ENCODE assay signal across 8 cellular contexts in genomic region chr10:101783736-101784118, GRCh38. TPM values are rescaled to one million over a fixed set of nuclear protein-coding genes. Genes with fewer than 3 reads are reported as not detected.
DNase-seq lines count a peak whose midpoint lies in the region; ATAC-seq and TF ChIP-seq lines count a peak whose summit lies in the region.

No MANE protein-coding gene starts in this region.

- peak overlapping the region; percentile 82 for H3K4me2 ChIP-seq in neural cell (ENCODE audit: low read length)

- peak overlapping the region; percentile 52 for H3K27ac ChIP-seq in CD8-positive, alpha-beta memory T cell (ENCODE audit: low read depth, low read length)
- H3K27ac ChIP-seq in coronary artery (peak overlapping the region in 1 of 2 donors; percentile 33), neural cell (ENCODE audit: low read length) (no peak overlapping the region)

- no peaks in the 10 kb centered on the region for H3K9me2 ChIP-seq in neural cell (ENCODE audit: insufficient read depth, low read length)

- no peak for ATAC-seq in GM18907 (IDR thresholded peaks at IDR 0.05; ENCODE audit: unreplicated experiment)

- peaks cover 20% of the 10 kb centered on the region for H3F3A ChIP-seq in neural cell (ENCODE audit: insufficient read depth, low read length, poor library complexity, severe bottlenecking)

- H4K20me1 ChIP-seq in neural cell (ENCODE audit: insufficient read depth): peaks cover 16% of the 10 kb centered on the region

- H3K27me3 ChIP-seq in CD8-positive, alpha-beta memory T cell (ENCODE audit: insufficient read depth, low read length, poor library complexity, severe bottlenecking): peaks cover 1% of the 10 kb centered on the region
- H3K27me3 ChIP-seq in MG63: no peaks in the 10 kb centered on the region
- peaks cover 16% of the 10 kb centered on the region for H3K27me3 ChIP-seq in neural cell (ENCODE audit: insufficient read depth, low read depth, low read length)

- H3K36me3 ChIP-seq in CD8-positive, alpha-beta memory T cell (ENCODE audit: insufficient read depth, low read length): peaks cover 17% of the 10 kb centered on the region
- peaks cover 47% of the 10 kb centered on the region for H3K36me3 ChIP-seq in MG63
- H3K36me3 ChIP-seq in neural cell (ENCODE audit: insufficient read depth, low read length): peaks cover 23% of the 10 kb centered on the region

- TF ChIP-seq EP300 in neural cell (conservative IDR thresholded peaks at IDR 0.05; ENCODE audit: poor library complexity, severe bottlenecking): no peak

- H3K79me2 ChIP-seq in neural cell (replicated peaks; ENCODE audit: insufficient read depth, low read length): peaks cover 9% of the 10 kb centered on the region

- H3K27ac Mint-ChIP-seq in CD8-positive, alpha-beta memory T cell: peak overlapping the region; percentile 77 to 98 (median 96)

- no peak overlapping the region for H3K9ac ChIP-seq in neural cell (ENCODE audit: low read length)

- peaks cover 54% of the 10 kb centered on the region for H3K4me1 ChIP-seq in CD8-positive, alpha-beta memory T cell (ENCODE audit: insufficient read depth, low read length)

- POLR2A ChIA-PET in CD8-positive, alpha-beta memory T cell (lab: Charles Lee): interaction anchor here (0.6 to 4.6 kb wide), 3 partner anchors 13 to 386 kb away, joined by 3 to 24 read pairs (median 5); partner anchors contain the start of gene OGA

- no peaks in the 10 kb centered on the region for H3K9me3 ChIP-seq in CD8-positive, alpha-beta memory T cell (ENCODE audit: low read length)
- H3K9me3 ChIP-seq in MG63 (no peaks in the 10 kb centered on the region), neural cell (ENCODE audit: low read length) (no peaks in the 10 kb centered on the region)

- no peaks in the 10 kb centered on the region for H3K9me3 Mint-ChIP-seq in CD8-positive, alpha-beta memory T cell

- H3K4me3 Mint-ChIP-seq in CD8-positive, alpha-beta memory T cell: peak overlapping the region; percentile 91 to 100 (median 99)

- H2AFZ ChIP-seq in neural cell (ENCODE audit: low read depth, low read length): no peak overlapping the region

- peaks cover 52 to 80% (median 68%) of the 10 kb centered on the region in 3 donors for H3K4me1 Mint-ChIP-seq in CD8-positive, alpha-beta memory T cell

- CTCF ChIA-PET in CD8-positive, alpha-beta memory T cell (lab: Charles Lee): interaction anchor here (1.5 to 2.5 kb wide), 6 partner anchors 10 to 268 kb away, joined by 3 to 11 read pairs (median 6); no protein-coding TSS in a partner anchor

- H3K36me3 Mint-ChIP-seq in CD8-positive, alpha-beta memory T cell: peaks cover 0 to 46% (median 7%) of the 10 kb centered on the region in 3 donors

- DNase-seq in CD8-positive, alpha-beta memory T cell: no peak
- no peak for DNase-seq in MG63
- no peak for DNase-seq in coronary artery (ENCODE audit: low spot score)
- DNase-seq in A172 (ENCODE audit: low spot score): no peak
- no peak for DNase-seq in effector CD8-positive, alpha-beta T cell (lab: John Stamatoyannopoulos, UW)
- DNase-seq in activated gamma-delta T cell (lab: John Stamatoyannopoulos, UW): no peak

- TF ChIP-seq CTCF in coronary artery (IDR thresholded peaks at IDR 0.05) (no peak), neural cell (IDR thresholded peaks at IDR 0.05; ENCODE audit: poor library complexity, severe bottlenecking) (no peak)

- H3K27me3 Mint-ChIP-seq in CD8-positive, alpha-beta memory T cell: peaks cover 6% of the 10 kb centered on the region in 2 donors

- no peak for TF ChIP-seq RAD21 in neural cell (conservative IDR thresholded peaks at IDR 0.05)

- peak overlapping the region; percentile 67 for H3K4me3 ChIP-seq in CD8-positive, alpha-beta memory T cell (ENCODE audit: low read length)
- H3K4me3 ChIP-seq in MG63 (peak overlapping the region; percentile 80), coronary artery (peak overlapping the region; percentile 75), neural cell (ENCODE audit: low read length) (peak overlapping the region; percentile 77)

TF ChIP-seq in neural cell, 6 proteins besides CTCF, POLR2A, EP300 and RAD21:
- TF ChIP-seq REST (IDR thresholded peaks at IDR 0.05; ENCODE audit: borderline replicate concordance): no peak
- no peak for TF ChIP-seq POLR2AphosphoS5 (IDR thresholded peaks at IDR 0.05)
- no peak for TF ChIP-seq SMC3 (conservative IDR thresholded peaks at IDR 0.05; ENCODE audit: poor library complexity)
- no peak for TF ChIP-seq TAF1 (IDR thresholded peaks at IDR 0.05; ENCODE audit: low read depth)
- no peak for TF ChIP-seq EZH2 (IDR thresholded peaks at IDR 0.05; ENCODE audit: borderline replicate concordance, insufficient read depth, low read length, poor library complexity, severe bottlenecking)
- no peak for TF ChIP-seq MXI1 (conservative IDR thresholded peaks at IDR 0.05; ENCODE audit: poor library complexity, severe bottlenecking)

RNA-seq across cellular contexts. Expression of gene NPM3, which starts 0.5 kb away (rescaled TPM):
- 100 to 1,000 TPM; 209 to 217 TPM for total RNA-seq in CD8-positive, alpha-beta memory T cell
- polyA plus RNA-seq in CD8-positive, alpha-beta memory T cell: 7.5 TPM
- 30.8 and 87.3 TPM in 2 replicates for total RNA-seq in MG63 (2014; rRNA removed; shearing (Covaris generic); ENCODE audit: low replicate concordance)
- 49.1 and 53.0 TPM in 2 replicates for polyA plus RNA-seq in neural cell
- polyA minus RNA-seq in neural cell: 9.8 and 15.1 TPM in 2 replicates
- 65.5 and 96.9 TPM in 2 replicates for total RNA-seq in A172 (2014; rRNA removed; shearing (Covaris generic))

RNA-seq across cellular contexts. Expression of gene FGF8, which starts 7.8 kb away (rescaled TPM):
- not detected for total RNA-seq in CD8-positive, alpha-beta memory T cell
- polyA plus RNA-seq in CD8-positive, alpha-beta memory T cell: not detected
- total RNA-seq in MG63 (2014; rRNA removed; shearing (Covaris generic); ENCODE audit: low replicate concordance): not detected in 2 replicates
- 6.0 and 6.1 TPM in 2 replicates for polyA plus RNA-seq in neural cell
- polyA minus RNA-seq in neural cell: 0.81 TPM in 1 of 2 replicates, not detected in the other
- not detected in 2 replicates for total RNA-seq in A172 (2014; rRNA removed; shearing (Covaris generic))

RNA-seq across cellular contexts. Expression of gene OGA, which starts 34.5 kb away (rescaled TPM):
- total RNA-seq in CD8-positive, alpha-beta memory T cell: 100 to 1,000 TPM in 1 of 2 experiments, 10 to 100 TPM in 1; 95.8 to 109 TPM
- polyA plus RNA-seq in CD8-positive, alpha-beta memory T cell: 45.7 TPM
- total RNA-seq in MG63 (2014; rRNA removed; shearing (Covaris generic); ENCODE audit: low replicate concordance): 31.3 and 66.7 TPM in 2 replicates
- 318 and 357 TPM in 2 replicates for polyA plus RNA-seq in neural cell
- polyA minus RNA-seq in neural cell: 480 and 503 TPM in 2 replicates
- 82.2 and 98.2 TPM in 2 replicates for total RNA-seq in A172 (2014; rRNA removed; shearing (Covaris generic))

RNA-seq across cellular contexts. Expression of gene KCNIP2, which starts 59.9 kb away (rescaled TPM):
- total RNA-seq in CD8-positive, alpha-beta memory T cell: 1 to 10 TPM in 1 of 2 experiments, under 1 TPM in 1; 0.96 to 1.0 TPM
- polyA plus RNA-seq in CD8-positive, alpha-beta memory T cell: not detected
- total RNA-seq in MG63 (2014; rRNA removed; shearing (Covaris generic); ENCODE audit: low replicate concordance): not detected in 2 replicates
- polyA plus RNA-seq in neural cell: 8.9 and 10.0 TPM in 2 replicates
- 5.4 and 6.0 TPM in 2 replicates for polyA minus RNA-seq in neural cell
- total RNA-seq in A172 (2014; rRNA removed; shearing (Covaris generic)): 2.8 TPM in 1 of 2 replicates, not detected in the other
